In the genomic region with DNA sequence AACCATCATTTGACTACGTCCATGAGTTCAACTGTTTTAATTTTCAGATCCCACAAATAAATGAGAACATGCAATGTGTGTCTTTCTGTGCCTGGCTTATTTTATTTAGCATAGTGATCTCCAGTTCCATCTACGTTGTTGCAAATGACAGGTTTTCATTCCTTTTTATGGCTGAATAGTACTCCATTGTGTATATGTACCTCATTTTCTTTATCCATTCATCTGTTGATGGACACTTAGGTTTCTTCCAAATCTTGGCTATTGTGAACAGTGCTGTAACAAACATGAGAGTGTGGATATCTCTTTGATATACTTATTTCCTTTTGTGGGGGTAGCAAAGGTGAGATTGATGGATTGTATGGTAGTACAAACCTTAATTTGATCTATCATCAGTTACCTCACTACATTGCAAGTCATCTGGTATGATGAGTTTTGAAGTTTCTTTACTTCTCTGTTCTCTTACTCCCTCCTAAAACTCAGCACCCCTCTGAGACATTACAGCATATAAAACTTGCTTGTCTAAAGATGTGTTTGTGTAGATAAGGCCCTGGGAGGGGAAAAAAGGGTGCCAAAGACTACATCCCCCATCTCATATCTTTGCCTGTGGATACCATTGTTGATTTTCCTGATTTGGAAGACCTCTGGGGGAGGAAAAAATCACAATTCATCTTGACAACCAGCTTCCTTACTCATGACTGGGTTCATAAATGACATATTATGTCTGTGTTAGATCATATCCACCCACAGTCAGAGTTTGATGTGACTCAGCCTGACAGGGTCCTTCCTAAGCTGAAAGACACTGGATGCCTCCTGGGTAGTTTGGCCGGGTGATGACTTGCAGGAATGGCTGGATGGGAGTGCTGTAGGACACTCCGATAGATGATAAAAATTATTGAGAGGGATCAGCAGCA, we compare ENCODE assay signal across 23 cellular contexts. TPM values are rescaled to one million over a fixed set of nuclear protein-coding genes. Genes with fewer than 3 reads are reported as not detected.
DNase-seq lines count a peak whose midpoint lies in the region; ATAC-seq and TF ChIP-seq lines count a peak whose summit lies in the region.
"Had no signal": no experiment of that assay in that cellular context is flagged by ENCODE, and none has a peak within 500 bp of the region (broad histone marks: within the 10 kb centered on the region; RNA-seq: fewer than 3 reads in every experiment).

No MANE protein-coding gene starts in this region.

- no peak overlapping the region for H3K4me3 Mint-ChIP-seq in MCF 10A (ENCODE audit: unreplicated experiment)
- H3K4me3 Mint-ChIP-seq in stimulated activated effector memory CD8-positive, alpha-beta T cell treated with anti-CD3 and anti-CD28 coated beads, Interleukin-12 subunit alpha, Interleukin-12 subunit beta, amount 100 ng/mL, for 72 hours: no peak overlapping the region
- H3K4me3 Mint-ChIP-seq: central memory CD8-positive, alpha-beta T cell; stimulated activated memory B cell treated with anti-CD40 and anti-IgM and Interleukin-4, amounts not matched to agents 10 μg/mL and 1 μg/mL and 100 μg/mL, for 72 hours; T-helper 1 cell treated with Interleukin-12 subunit alpha and Interleukin-12 subunit beta and Interleukin-4 antibody, amounts not matched to agents 30 μg/mL and 1 μg/mL, for 36 hours had no signal

- intact Hi-C loops in mammary epithelial cell (cut with micrococcal nuclease) (no loop called here), MCF 10A (cut with micrococcal nuclease) (no loop called here)

- H3K4me1 ChIP-seq in mammary epithelial cell (ENCODE audit: insufficient read depth, low read length): no peaks in the 10 kb centered on the region
- H3K4me1 ChIP-seq in HAP-1: no peaks in the 10 kb centered on the region
- H3K4me1 ChIP-seq: Peyer's patch, upper lobe of left lung had no signal

- WGBS in mammary epithelial cell (ENCODE audit: low coverage, missing lambda C conversion rate): 77% methylated on average over 4 of the region's 4 CpGs

- H3K36me3 ChIP-seq in mammary epithelial cell (ENCODE audit: insufficient read depth, low read length) (no peaks in the 10 kb centered on the region), HAP-1 (replicated peaks) (no peaks in the 10 kb centered on the region)
- H3K36me3 ChIP-seq: Peyer's patch, upper lobe of left lung had no signal

- no peaks in the 10 kb centered on the region for H3K36me3 Mint-ChIP-seq in MCF 10A (ENCODE audit: insufficient read depth, unreplicated experiment)
- H3K36me3 Mint-ChIP-seq in stimulated activated effector memory CD8-positive, alpha-beta T cell treated with anti-CD3 and anti-CD28 coated beads, Interleukin-12 subunit alpha, Interleukin-12 subunit beta, amount 100 ng/mL, for 72 hours: no peaks in the 10 kb centered on the region
- H3K36me3 Mint-ChIP-seq: stimulated activated memory B cell treated with anti-CD40 and anti-IgM and Interleukin-4, amounts not matched to agents 10 μg/mL and 1 μg/mL and 100 μg/mL, for 72 hours had no signal

- H3K27me3 Mint-ChIP-seq in MCF 10A (ENCODE audit: insufficient read depth, unreplicated experiment): no peaks in the 10 kb centered on the region
- H3K27me3 Mint-ChIP-seq: stimulated activated memory B cell treated with anti-CD40 and anti-IgM and Interleukin-4, amounts not matched to agents 10 μg/mL and 1 μg/mL and 100 μg/mL, for 72 hours had no signal

- no peaks in the 10 kb centered on the region for H3K9me3 Mint-ChIP-seq in MCF 10A (ENCODE audit: unreplicated experiment)
- no peaks in the 10 kb centered on the region for H3K9me3 Mint-ChIP-seq in stimulated activated effector memory CD8-positive, alpha-beta T cell treated with anti-CD3 and anti-CD28 coated beads, Interleukin-12 subunit alpha, Interleukin-12 subunit beta, amount 100 ng/mL, for 72 hours
- H3K9me3 Mint-ChIP-seq: central memory CD8-positive, alpha-beta T cell; stimulated activated memory B cell treated with anti-CD40 and anti-IgM and Interleukin-4, amounts not matched to agents 10 μg/mL and 1 μg/mL and 100 μg/mL, for 72 hours; T-helper 1 cell treated with Interleukin-12 subunit alpha and Interleukin-12 subunit beta and Interleukin-4 antibody, amounts not matched to agents 30 μg/mL and 1 μg/mL, for 36 hours had no signal

- no peak overlapping the region for H3K27ac ChIP-seq in mammary epithelial cell (ENCODE audit: insufficient read depth, low read depth, low read length)
- H3K27ac ChIP-seq: 22Rv1, Peyer's patch, right lobe of liver, upper lobe of left lung had no signal

- H4K20me1 ChIP-seq in mammary epithelial cell (ENCODE audit: insufficient read depth, low read length): no peaks in the 10 kb centered on the region

- POLR2A ChIA-PET in MCF 10A (lab: Yijun Ruan, JAX): no interaction called here

- CTCF ChIA-PET in mammary epithelial cell (lab: Charles Lee; ENCODE audit: low non-redundant PET): interaction anchor here (0.6 kb wide), 1 partner anchor 107 kb away, joined by 3 read pairs; no protein-coding TSS in a partner anchor
- CTCF ChIA-PET in MCF 10A (lab: Yijun Ruan, JAX): interaction anchor here (0.6 kb wide), 2 partner anchors 23 to 24 kb away, joined by 3 read pairs; no protein-coding TSS in a partner anchor

- H3K27ac Mint-ChIP-seq in MCF 10A (ENCODE audit: low read depth, unreplicated experiment): no peak overlapping the region
- H3K27ac Mint-ChIP-seq in stimulated activated effector memory CD8-positive, alpha-beta T cell treated with anti-CD3 and anti-CD28 coated beads, Interleukin-12 subunit alpha, Interleukin-12 subunit beta, amount 100 ng/mL, for 72 hours: no peak overlapping the region
- H3K27ac Mint-ChIP-seq: stimulated activated memory B cell treated with anti-CD40 and anti-IgM and Interleukin-4, amounts not matched to agents 10 μg/mL and 1 μg/mL and 100 μg/mL, for 72 hours; T-helper 1 cell treated with Interleukin-12 subunit alpha and Interleukin-12 subunit beta and Interleukin-4 antibody, amounts not matched to agents 30 μg/mL and 1 μg/mL, for 36 hours had no signal

- DNase-seq in mammary epithelial cell (peak; percentile 31), MCF 10A (ENCODE audit: unreplicated experiment) (no peak), amniotic epithelial cell (ENCODE audit: low read depth) (peak; percentile 95), foreskin fibroblast (peak; percentile 64 to 69), HAP-1 (ENCODE audit: low spot score in 2 of 2) (no peak), islet precursor cell (no peak)
- DNase-seq in stimulated activated effector memory CD8-positive, alpha-beta T cell treated with anti-CD3 and anti-CD28 coated beads, Interleukin-12 subunit alpha, Interleukin-12 subunit beta, amount 100 ng/mL, for 72 hours (ENCODE audit: low spot score in 2 of 2): no peak
- DNase-seq: activated CD4-positive, alpha-beta T cell treated with anti-CD3 and anti-CD28 coated beads for 1 hour; activated CD8-positive, alpha-beta memory T cell treated with anti-CD3 and anti-CD28 coated beads, Interleukin-2, amount 50 U/mL, for 48 hours; activated naive CD4-positive, alpha-beta T cell treated with anti-CD3 and anti-CD28 coated beads, Interleukin-2, amount 50 U/mL, for 16 hours; NCI-H1694 treated with DMSO at 0.1 percent for 48 hours; NCI-H524; Peyer's patch; right lobe of liver; upper lobe of left lung had no signal

- dilution Hi-C loops in mammary epithelial cell (cut with HindIII; ENCODE audit: low sequenced_read_pairs): no loop called here

- H3K9ac ChIP-seq in mammary epithelial cell (ENCODE audit: insufficient read depth, low read length): no peak overlapping the region

- in situ Hi-C loops in mammary epithelial cell (cut with MboI; ENCODE audit: low sequenced_read_pairs in 2 of 2) (no loop called here), HAP-1 (cut with MboI; ENCODE audit: low sequenced_read_pairs) (no loop called here)

- no TSS peak for BruUV-seq in mammary epithelial cell (replicated peaks; lab: Mats Ljungman, UMichigan)
- BruUV-seq in MCF 10A (replicated peaks; lab: Mats Ljungman, UMichigan): no TSS peak

- TF ChIP-seq CTCF in mammary epithelial cell (conservative IDR thresholded peaks at IDR 0.05 in 1 of 2, IDR thresholded peaks at IDR 0.05 in 1 of 2; ENCODE audit: extremely low read depth in 1 of 2, insufficient read depth in 1 of 2, low read depth in 1 of 2, low read length in 2 of 2) (no peak), MCF 10A (IDR thresholded peaks at IDR 0.05; ENCODE audit: unreplicated experiment) (no peak), foreskin fibroblast (IDR thresholded peaks at IDR 0.05; ENCODE audit: low read depth, low read length) (no peak)

- no peak overlapping the region for H3K4me2 ChIP-seq in mammary epithelial cell (ENCODE audit: insufficient read depth, low read depth, low read length)

- no peak for ATAC-seq in HG02870 (IDR thresholded peaks at IDR 0.05; ENCODE audit: unreplicated experiment)
- ATAC-seq in stimulated activated effector memory CD8-positive, alpha-beta T cell treated with anti-CD3 and anti-CD28 coated beads, Interleukin-12 subunit alpha, Interleukin-12 subunit beta, amount 100 ng/mL, for 72 hours: no peak
- ATAC-seq: right lobe of liver; stimulated activated memory B cell treated with anti-CD40 and anti-IgM and Interleukin-4, amounts not matched to agents 10 μg/mL and 1 μg/mL and 100 μg/mL, for 72 hours had no signal

- no peaks in the 10 kb centered on the region for H3K79me2 ChIP-seq in mammary epithelial cell (ENCODE audit: insufficient read depth, low read length)

- H2AFZ ChIP-seq in mammary epithelial cell (ENCODE audit: low read depth, low read length): no peak overlapping the region

- no peaks in the 10 kb centered on the region for H3K9me3 ChIP-seq in mammary epithelial cell (replicated peaks; ENCODE audit: insufficient read depth, low read length)
- no peaks in the 10 kb centered on the region for H3K9me3 ChIP-seq in HAP-1
- H3K9me3 ChIP-seq: Peyer's patch, right lobe of liver, upper lobe of left lung had no signal

- no peaks in the 10 kb centered on the region for H3K4me1 Mint-ChIP-seq in MCF 10A (ENCODE audit: insufficient read depth, unreplicated experiment)
- no peaks in the 10 kb centered on the region for H3K4me1 Mint-ChIP-seq in stimulated activated effector memory CD8-positive, alpha-beta T cell treated with anti-CD3 and anti-CD28 coated beads, Interleukin-12 subunit alpha, Interleukin-12 subunit beta, amount 100 ng/mL, for 72 hours
- H3K4me1 Mint-ChIP-seq: central memory CD8-positive, alpha-beta T cell; stimulated activated memory B cell treated with anti-CD40 and anti-IgM and Interleukin-4, amounts not matched to agents 10 μg/mL and 1 μg/mL and 100 μg/mL, for 72 hours had no signal

- H3K27me3 ChIP-seq in mammary epithelial cell (ENCODE audit: insufficient read depth, low read length) (no peaks in the 10 kb centered on the region), HAP-1 (ENCODE audit: low read depth) (no peaks in the 10 kb centered on the region)
- H3K27me3 ChIP-seq: Peyer's patch, right lobe of liver, upper lobe of left lung had no signal

- H3K4me3 ChIP-seq in mammary epithelial cell (replicated peaks in 1 of 3; ENCODE audit: insufficient read depth in 1 of 3, low read depth in 2 of 3, low read length in 3 of 3) (no peak overlapping the region), foreskin fibroblast (ENCODE audit: low read depth in 1 of 2, low read length in 2 of 2) (no peak overlapping the region), HAP-1 (no peak overlapping the region)
- H3K4me3 ChIP-seq: lung, Peyer's patch, right lobe of liver, upper lobe of left lung had no signal

RNA-seq across cellular contexts. Expression of a gene that starts 47.6 kb away (rescaled TPM):
- total RNA-seq in mammary epithelial cell (1 to 10 TPM in 1 of 2 donors, under 1 TPM in 1; 0.31 to 1.8 TPM), MCF 10A (2022) (4.5 and 7.8 TPM in 2 replicates)
- polyA plus RNA-seq in mammary epithelial cell: 0.02 TPM
- polyA minus RNA-seq in mammary epithelial cell: not detected
- total RNA-seq: LHCN-M2 had no signal

RNA-seq across cellular contexts. Expression of a gene that starts 58.0 kb away (rescaled TPM):
- total RNA-seq in mammary epithelial cell (under 1 TPM in 1 of 2 donors, not detected in 1; under 0.01 TPM), MCF 10A (2022) (0.81 and 1.5 TPM in 2 replicates)
- not detected for polyA plus RNA-seq in mammary epithelial cell
- polyA minus RNA-seq in mammary epithelial cell: not detected
- total RNA-seq: LHCN-M2 had no signal
- polyA plus RNA-seq: neural cell had no signal

Comparison
In these comparisons a context has a peak if more than half of its experiments do, and no peak if none do; other contexts are left out.
1. DNase-seq: peak in mammary epithelial cell (single experiment), amniotic epithelial cell (single experiment) and foreskin fibroblast (2 of 2); none in MCF 10A (single experiment), HAP-1 (0 of 2), stimulated activated effector memory CD8-positive, alpha-beta T cell treated with anti-CD3 and anti-CD28 coated beads, Interleukin-12 subunit alpha, Interleukin-12 subunit beta, amount 100 ng/mL, for 72 hours (0 of 2) and islet precursor cell (single experiment).